In the genomic region with DNA sequence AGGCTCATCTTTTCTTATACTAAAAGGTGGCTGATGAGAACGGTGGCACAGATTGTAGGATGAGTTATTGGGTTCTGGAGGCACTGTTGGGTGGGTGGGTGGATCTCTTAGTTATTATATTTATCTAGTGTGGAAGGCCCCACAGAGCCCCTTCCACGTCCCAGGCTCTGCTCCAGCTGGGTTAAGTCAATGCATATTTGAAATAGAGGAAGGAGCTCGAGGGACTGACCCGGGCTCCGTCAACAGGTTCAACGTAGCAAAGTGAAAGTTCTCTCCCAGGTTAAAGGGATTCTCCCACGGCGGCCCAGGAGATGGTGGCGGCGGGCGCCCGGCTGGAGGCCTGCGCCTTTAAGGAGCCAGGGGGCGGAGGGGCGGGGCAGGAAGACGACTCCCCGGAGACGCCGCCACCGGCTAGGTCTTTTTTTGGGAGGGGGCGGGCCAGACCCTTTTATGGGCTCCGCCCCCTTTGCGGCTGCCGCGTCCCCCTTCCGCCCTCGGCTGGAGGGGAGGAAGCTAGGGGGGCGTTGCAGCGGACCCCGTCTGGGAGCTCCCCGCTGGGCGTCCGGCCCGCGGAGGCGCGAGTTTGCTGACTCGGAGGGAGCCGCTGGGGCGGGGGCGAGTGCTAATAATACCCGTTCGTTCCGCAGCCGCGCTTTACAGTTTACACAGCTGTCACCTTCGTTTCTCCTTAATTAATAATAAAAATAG, we compare ENCODE assay signal across 8 cellular contexts. TPM values are rescaled to one million over a fixed set of nuclear protein-coding genes. Genes with fewer than 3 reads are reported as not detected.
DNase-seq lines count a peak whose midpoint lies in the region; ATAC-seq, FAIRE-seq and TF ChIP-seq lines count a peak whose summit lies in the region.

No MANE protein-coding gene starts in this region.

- intact Hi-C loops in right cardiac atrium (cut with DNase I): no loop called here
- intact Hi-C loops in aorta (cut with DNase I): loop anchor here in 1 of 2 donors (2.0 to 5.0 kb wide), 2 partner anchors 182 to 209 kb away; a partner anchor contains a TSS

- H3K36me3 ChIP-seq in rectal smooth muscle tissue (ENCODE audit: control insufficient read depth, insufficient read depth, low read length) (no peaks in the 10 kb centered on the region), aorta (ENCODE audit: control insufficient read depth in 1 of 2, insufficient read depth in 2 of 2, low read length in 1 of 2) (no peaks in the 10 kb centered on the region)

- under 1% methylated on average over 47 of the region's 47 CpGs for WGBS in right cardiac atrium
- WGBS in aorta, 2 donors: 1% methylated on average over 36 to 47 of the region's 47 CpGs

- peak overlapping the region; percentile 88 for H3K27ac ChIP-seq in right cardiac atrium (ENCODE audit: low read length)
- H3K27ac ChIP-seq in rectal smooth muscle tissue (ENCODE audit: low read depth, low read length): peak overlapping the region; percentile 86
- peak overlapping the region; percentile 85 to 89 for H3K27ac ChIP-seq in aorta (ENCODE audit: low read depth in 1 of 2, low read length in 2 of 2)

- peak; percentile 78 for ATAC-seq in HG02798 (IDR thresholded peaks at IDR 0.05; ENCODE audit: poor library complexity, unreplicated experiment)
- peak; percentile 91 to 92 for ATAC-seq in right cardiac atrium
- peak; percentile 94 for ATAC-seq in aorta (ENCODE audit: low FRiP score)

- H3K9me3 ChIP-seq in right cardiac atrium (ENCODE audit: control insufficient read depth, low read length) (no peaks in the 10 kb centered on the region), aorta (ENCODE audit: control insufficient read depth, low read length) (no peaks in the 10 kb centered on the region)

- H3K4me3 ChIP-seq in right cardiac atrium (ENCODE audit: low read length) (peak overlapping the region; percentile 85), rectal smooth muscle tissue (ENCODE audit: low read length) (peak overlapping the region; percentile 70), aorta (ENCODE audit: low read length in 2 of 2) (peak overlapping the region; percentile 91 to 98)

- TF ChIP-seq POLR2A in GM12892 (IDR thresholded peaks at IDR 0.05; ENCODE audit: low read depth, low read length): no peak; the same call in 1 of the 2 replicates

- H3K27me3 ChIP-seq in right cardiac atrium (ENCODE audit: control insufficient read depth, insufficient read depth) (no peaks in the 10 kb centered on the region), rectal smooth muscle tissue (ENCODE audit: control insufficient read depth, insufficient read depth, low read length) (no peaks in the 10 kb centered on the region), aorta (ENCODE audit: control insufficient read depth in 1 of 2, insufficient read depth in 2 of 2, low read length in 1 of 2) (no peaks in the 10 kb centered on the region)

- H3K4me1 ChIP-seq in right cardiac atrium (ENCODE audit: control insufficient read depth, insufficient read depth, low read length): peaks cover 10% of the 10 kb centered on the region
- peaks cover 14% of the 10 kb centered on the region for H3K4me1 ChIP-seq in rectal smooth muscle tissue (ENCODE audit: control insufficient read depth, insufficient read depth, low read length)
- H3K4me1 ChIP-seq in aorta (ENCODE audit: control insufficient read depth in 1 of 2, insufficient read depth in 2 of 2, low read length in 2 of 2): no peaks in the 10 kb centered on the region

- DNase-seq in GM12892 (ENCODE audit: insufficient read length) (peak; percentile 75), NCI-H1436 treated with DMSO at 0.1 percent for 48 hours (lab: John Stamatoyannopoulos, UW) (peak; percentile 80), T-helper 1 cell (peak; percentile 89 to 97 (median 91)), amygdala (lab: John Stamatoyannopoulos, UW) (peak in 54 of 56 donors; percentile 38 to 88 (median 75)), right cardiac atrium (peak; percentile 95 to 98 (median 98)), aorta (peak; percentile 97)

- peak; percentile 86 for FAIRE-seq in GM12892 (lab: Jason Lieb, UNC)

- H3K9ac ChIP-seq in rectal smooth muscle tissue (ENCODE audit: low read length): peak overlapping the region; percentile 68

RNA-seq across cellular contexts. Expression of a gene that starts 1.5 kb away (rescaled TPM):
- polyA plus RNA-seq in GM12892 (2012; ENCODE audit: missing spikeins): 41.2 TPM
- total RNA-seq in right cardiac atrium (100 to 1,000 TPM; 107 to 149 (median 125) TPM), aorta (100 to 1,000 TPM; 130 to 166 TPM)
- polyA plus RNA-seq in right cardiac atrium (79.2 TPM), aorta (100 to 1,000 TPM in 1 of 2 donors, 10 to 100 TPM in 1; 21.9 to 135 TPM)

RNA-seq across cellular contexts. Expression of a gene that starts 6.5 kb away (rescaled TPM):
- polyA plus RNA-seq in GM12892 (2012; ENCODE audit: missing spikeins): 0.59 TPM
- total RNA-seq in right cardiac atrium (10 to 100 TPM; 29.8 to 41.2 (median 38.7) TPM), aorta (10 to 100 TPM; 27.7 to 85.2 TPM)
- polyA plus RNA-seq in right cardiac atrium (11.9 TPM), aorta (10 to 100 TPM in 1 of 2 donors, 1 to 10 TPM in 1; 8.8 to 25.3 TPM)

RNA-seq across cellular contexts. Expression of a gene that starts 20.9 kb away (rescaled TPM):
- polyA plus RNA-seq in GM12892 (2012; ENCODE audit: missing spikeins): not detected
- total RNA-seq in right cardiac atrium (not detected), aorta (not detected)
- polyA plus RNA-seq in right cardiac atrium (0.18 TPM), aorta (not detected)

RNA-seq across cellular contexts. Expression of a gene that starts 31.1 kb away (rescaled TPM):
- polyA plus RNA-seq in GM12892 (2012; ENCODE audit: missing spikeins): not detected
- total RNA-seq in right cardiac atrium (under 1 TPM in 2 of 4 donors, not detected in 2; 0.26 to 0.32 TPM), aorta (not detected)
- polyA plus RNA-seq in right cardiac atrium (0.18 TPM), aorta (not detected)

Comparison
In these comparisons a context has a peak if more than half of its experiments do, and no peak if none do; other contexts are left out.
1. Peak in every context shown above with its lines: DNase-seq, ATAC-seq, H3K4me3 ChIP-seq and H3K27ac ChIP-seq.